8 cellular contexts compared by ENCODE assay signal in genomic region chr20:31722388-31723281, GRCh38. TPM values are rescaled to one million over a fixed set of nuclear protein-coding genes. Genes with fewer than 3 reads are reported as not detected.
A peak's percentile ranks its signal among the peaks of the same experiment; 100 is the strongest.
DNase-seq lines count a peak whose midpoint lies in the region; ATAC-seq and TF ChIP-seq lines count a peak whose summit lies in the region.

TSS of gene BCL2L1 (minus strand) at chr20:31722868. CDS start at chr20:31722218, 650 bp downstream.

- CTCF ChIA-PET in activated CD8-positive, alpha-beta T cell treated with anti-CD3 and anti-CD28 coated beads, Interleukin-2, amount 10 ng/mL, durations not matched to agents 7 days and 5 days (lab: Charles Lee) = interaction anchor here (0.9 to 10.9 kb wide), 30 partner anchors 10 to 228 kb away, joined by 3 to 677 read pairs (median 24); partner anchors contain the start of gene TPX2

- H3K4me3 Mint-ChIP-seq in activated CD8-positive, alpha-beta T cell treated with anti-CD3 and anti-CD28 coated beads, Interleukin-2, amount 10 ng/mL, durations not matched to agents 7 days and 5 days = peak within 1 kb of the TSS; percentile 90

- H3K27me3 ChIP-seq in ectodermal cell (ENCODE audit: control insufficient read depth, insufficient read depth, low read length, poor library complexity, severe bottlenecking) (no peaks in the 10 kb centered on the region), lower lobe of right lung (ENCODE audit: low read depth) (no peaks in the 10 kb centered on the region)

- POLR2A ChIA-PET in activated CD8-positive, alpha-beta T cell treated with anti-CD3 and anti-CD28 coated beads, Interleukin-2, amount 10 ng/mL, durations not matched to agents 7 days and 5 days (lab: Charles Lee) = interaction anchor here (0.8 to 11.5 kb wide), 18 partner anchors 9 to 161 kb away, joined by 3 to 193 read pairs (median 6); partner anchors contain the start of gene TPX2

- peak; percentile 33 for ATAC-seq in HG03432 (IDR thresholded peaks at IDR 0.05; ENCODE audit: unreplicated experiment)
- ATAC-seq in activated CD8-positive, alpha-beta T cell treated with anti-CD3 and anti-CD28 coated beads, Interleukin-2, amount 10 ng/mL, durations not matched to agents 7 days and 5 days = peak; percentile 42
- ATAC-seq in lower lobe of right lung = peak; percentile 86 to 87
- ATAC-seq in HG02938 (IDR thresholded peaks at IDR 0.05; ENCODE audit: unreplicated experiment) = no peak

- H3K27ac ChIP-seq in ectodermal cell (ENCODE audit: insufficient read depth, low read depth, low read length, poor library complexity, severe bottlenecking) (peak within 1 kb of the TSS; percentile 96), lower lobe of right lung (peak within 1 kb of the TSS; percentile 100)

- no peaks in the 10 kb centered on the region for H3K9me3 Mint-ChIP-seq in activated CD8-positive, alpha-beta T cell treated with anti-CD3 and anti-CD28 coated beads, Interleukin-2, amount 10 ng/mL, durations not matched to agents 7 days and 5 days (ENCODE audit: insufficient read depth)

- peaks cover 35% of the 10 kb centered on the region for H3K4me1 Mint-ChIP-seq in activated CD8-positive, alpha-beta T cell treated with anti-CD3 and anti-CD28 coated beads, Interleukin-2, amount 10 ng/mL, durations not matched to agents 7 days and 5 days (ENCODE audit: low read depth)

- H3K9me3 ChIP-seq in ectodermal cell (ENCODE audit: control insufficient read depth, low read length) (no peaks in the 10 kb centered on the region), lower lobe of right lung (no peaks in the 10 kb centered on the region)

- peaks cover 49% of the 10 kb centered on the region for H3K36me3 Mint-ChIP-seq in activated CD8-positive, alpha-beta T cell treated with anti-CD3 and anti-CD28 coated beads, Interleukin-2, amount 10 ng/mL, durations not matched to agents 7 days and 5 days (ENCODE audit: low read depth)

- WGBS in ectodermal cell, 2 experiments = 1 to 2% methylated on average over 43 of the region's 43 CpGs

- H3K4me1 ChIP-seq in ectodermal cell (ENCODE audit: control insufficient read depth, insufficient read depth, low read length) (peaks cover 23% of the 10 kb centered on the region), lower lobe of right lung (peaks cover 32% of the 10 kb centered on the region)

- TF ChIP-seq CTCF in lower lobe of right lung (IDR thresholded peaks at IDR 0.05) = peak; percentile 79

- no peaks in the 10 kb centered on the region for H3K27me3 Mint-ChIP-seq in activated CD8-positive, alpha-beta T cell treated with anti-CD3 and anti-CD28 coated beads, Interleukin-2, amount 10 ng/mL, durations not matched to agents 7 days and 5 days (ENCODE audit: low read depth)

- H3K27ac Mint-ChIP-seq in activated CD8-positive, alpha-beta T cell treated with anti-CD3 and anti-CD28 coated beads, Interleukin-2, amount 10 ng/mL, durations not matched to agents 7 days and 5 days = peak within 1 kb of the TSS; percentile 94

- H3K36me3 ChIP-seq in ectodermal cell (ENCODE audit: control insufficient read depth, insufficient read depth, low read length) (peaks cover 6% of the 10 kb centered on the region), lower lobe of right lung (peaks cover 17% of the 10 kb centered on the region)

- DNase-seq in NCI-H774 (lab: John Stamatoyannopoulos, UW) (peak; percentile 65), lower lobe of right lung (peak; percentile 92)
- peak; percentile 78 for DNase-seq in activated CD8-positive, alpha-beta T cell treated with anti-CD3 and anti-CD28 coated beads, Interleukin-2, amount 10 ng/mL, durations not matched to agents 7 days and 5 days
- DNase-seq in stimulated activated CD4-positive, alpha-beta T cell treated with anti-CD3 and anti-CD28 coated beads, TNF-alpha, amount 100 ng/mL, for 4 hours (ENCODE audit: low read depth in 3 of 3) = peak; percentile 67 to 81 (median 79)

- intact Hi-C loops in lower lobe of right lung (cut with DNase I) = no loop called here

- peak within 1 kb of the TSS; percentile 61 for H3K4me3 ChIP-seq in ectodermal cell (ENCODE audit: insufficient read depth, low read depth, low read length)
- peak within 1 kb of the TSS; percentile 98 for H3K4me3 ChIP-seq in lower lobe of right lung

- peak; percentile 31 for TF ChIP-seq POLR2A in GM10847 (IDR thresholded peaks at IDR 0.05; ENCODE audit: extremely low read depth, insufficient read length)

RNA-seq across cellular contexts. Expression of gene BCL2L1, which starts in this region (rescaled TPM):
- 10 to 100 TPM; 71.4 to 73.0 TPM for total RNA-seq in activated CD8-positive, alpha-beta T cell treated with anti-CD3 and anti-CD28 coated beads, Interleukin-2, amount 10 ng/mL, durations not matched to agents 7 days and 5 days
- 63.5 TPM for polyA plus RNA-seq in ectodermal cell (2013, experiment 1 of 4)
- 72.1 TPM for polyA plus RNA-seq in ectodermal cell (2013, experiment 2 of 4)
- 42.4 TPM for polyA plus RNA-seq in ectodermal cell (2013, experiment 3 of 4)
- polyA plus RNA-seq in ectodermal cell (2013, experiment 4 of 4) = 45.8 TPM
- 126 TPM for total RNA-seq in lower lobe of right lung
